In genomic region chr18:13649397-13650252, GRCh38 we compare ENCODE assay signal across 26 cellular contexts.
"Had no signal": no experiment of that assay in that cellular context is flagged by ENCODE, and none has a peak within 500 bp of the region (broad histone marks: within the 10 kb centered on the region; RNA-seq: fewer than 3 reads in every experiment).

No MANE protein-coding gene starts in this region.

- H3K4me1 Mint-ChIP-seq: activated CD4-positive, alpha-beta memory T cell treated with anti-CD3 and anti-CD28 coated beads, Interleukin-2, amount 10 ng/mL, durations not matched to agents 7 days and 5 days; activated CD4-positive, alpha-beta T cell treated with anti-CD3 and anti-CD28 coated beads, Interleukin-2, amount 10 ng/mL, durations not matched to agents 24 days and 14 days; activated naive CD8-positive, alpha-beta T cell treated with anti-CD3 and anti-CD28 coated beads, Interleukin-2, amount 50 U/mL, for 24 hours; stimulated activated effector memory CD8-positive, alpha-beta T cell treated with anti-CD3 and anti-CD28 coated beads, Interleukin-12 subunit alpha, Interleukin-12 subunit beta, amount 100 ng/mL, for 72 hours had no signal

- H3K4me3 ChIP-seq: stomach, testis, vagina had no signal

- ATAC-seq: activated CD4-positive, CD25-positive, alpha-beta regulatory T cell treated with anti-CD3 and anti-CD28 coated beads, Interleukin-2, amount 50 U/mL, for 24 hours; activated naive CD8-positive, alpha-beta T cell treated with anti-CD3 and anti-CD28 coated beads, Interleukin-2, amount 50 U/mL, for 24 hours; esophagus mucosa; natural killer cell treated with Interleukin-12 subunit alpha and Interleukin-12 subunit beta and Interleukin-15 and Interleukin-18, amount 100 ng/mL, for 72 hours; sciatic nerve; stimulated activated effector memory CD8-positive, alpha-beta T cell treated with anti-CD3 and anti-CD28 coated beads, Interleukin-12 subunit alpha, Interleukin-12 subunit beta, amount 100 ng/mL, for 72 hours had no signal

- H3K27me3 ChIP-seq: brain microvascular endothelial cell, stomach, testis, vagina had no signal

- H3K27ac ChIP-seq: brain microvascular endothelial cell, stomach, testis, vagina had no signal

- H3K36me3 Mint-ChIP-seq: natural killer cell treated with Interleukin-12 subunit alpha and Interleukin-12 subunit beta and Interleukin-15 and Interleukin-18, amount 100 ng/mL, for 72 hours had no signal

- H3K27me3 Mint-ChIP-seq: activated CD4-positive, alpha-beta memory T cell treated with anti-CD3 and anti-CD28 coated beads, Interleukin-2, amount 10 ng/mL, durations not matched to agents 7 days and 5 days; activated CD4-positive, alpha-beta T cell treated with anti-CD3 and anti-CD28 coated beads, Interleukin-2, amount 10 ng/mL, durations not matched to agents 24 days and 14 days; activated naive CD8-positive, alpha-beta T cell treated with anti-CD3 and anti-CD28 coated beads, Interleukin-2, amount 50 U/mL, for 24 hours; memory B cell; natural killer cell treated with Interleukin-12 subunit alpha and Interleukin-12 subunit beta and Interleukin-15 and Interleukin-18, amount 100 ng/mL, for 72 hours had no signal

- H3K4me3 Mint-ChIP-seq: activated CD4-positive, alpha-beta memory T cell treated with anti-CD3 and anti-CD28 coated beads, Interleukin-2, amount 10 ng/mL, durations not matched to agents 7 days and 5 days; activated CD4-positive, alpha-beta T cell treated with anti-CD3 and anti-CD28 coated beads, Interleukin-2, amount 10 ng/mL, durations not matched to agents 24 days and 14 days; activated naive CD8-positive, alpha-beta T cell treated with anti-CD3 and anti-CD28 coated beads, Interleukin-2, amount 50 U/mL, for 24 hours; activated T-helper 1 cell treated with anti-CD3 and anti-CD28 coated beads, Interleukin-12 subunit alpha, Interleukin-12 subunit beta, Interleukin-2, Interleukin-4 antibody, amounts not matched to agents 30 ng/mL and 10 ng/mL and 1 ng/mL, durations not matched to agents 14 hours and 24 hours and 36 hours; dendritic cell treated with granulocyte-macrophage colony-stimulating factor and Interleukin-4, amounts not matched to agents 40 ng/mL and 50 ng/mL, for 4 days; memory B cell; natural killer cell treated with Interleukin-12 subunit alpha and Interleukin-12 subunit beta and Interleukin-15 and Interleukin-18, amount 100 ng/mL, for 72 hours; stimulated activated effector memory CD8-positive, alpha-beta T cell treated with anti-CD3 and anti-CD28 coated beads, Interleukin-12 subunit alpha, Interleukin-12 subunit beta, amount 100 ng/mL, for 72 hours; T-helper 1 cell treated with Interleukin-12 subunit alpha and Interleukin-12 subunit beta and Interleukin-4 antibody, amounts not matched to agents 30 μg/mL and 1 μg/mL, for 36 hours had no signal

- H3K27ac Mint-ChIP-seq: activated CD4-positive, alpha-beta memory T cell treated with anti-CD3 and anti-CD28 coated beads, Interleukin-2, amount 10 ng/mL, durations not matched to agents 7 days and 5 days; activated CD4-positive, alpha-beta T cell treated with anti-CD3 and anti-CD28 coated beads, Interleukin-2, amount 10 ng/mL, durations not matched to agents 24 days and 14 days; activated naive CD8-positive, alpha-beta T cell treated with anti-CD3 and anti-CD28 coated beads, Interleukin-2, amount 50 U/mL, for 24 hours; activated T-helper 1 cell treated with anti-CD3 and anti-CD28 coated beads, Interleukin-12 subunit alpha, Interleukin-12 subunit beta, Interleukin-2, Interleukin-4 antibody, amounts not matched to agents 30 ng/mL and 10 ng/mL and 1 ng/mL, durations not matched to agents 14 hours and 24 hours and 36 hours; dendritic cell treated with granulocyte-macrophage colony-stimulating factor and Interleukin-4, amounts not matched to agents 40 ng/mL and 50 ng/mL, for 4 days; memory B cell; natural killer cell treated with Interleukin-12 subunit alpha and Interleukin-12 subunit beta and Interleukin-15 and Interleukin-18, amount 100 ng/mL, for 72 hours; stimulated activated effector memory CD8-positive, alpha-beta T cell treated with anti-CD3 and anti-CD28 coated beads, Interleukin-12 subunit alpha, Interleukin-12 subunit beta, amount 100 ng/mL, for 72 hours; T-helper 1 cell treated with Interleukin-12 subunit alpha and Interleukin-12 subunit beta and Interleukin-4 antibody, amounts not matched to agents 30 μg/mL and 1 μg/mL, for 36 hours had no signal

- H3K9me3 ChIP-seq: stomach, testis, vagina had no signal

- H3K36me3 ChIP-seq: brain microvascular endothelial cell had no signal

- H3K9me3 Mint-ChIP-seq: activated CD4-positive, alpha-beta memory T cell treated with anti-CD3 and anti-CD28 coated beads, Interleukin-2, amount 10 ng/mL, durations not matched to agents 7 days and 5 days; activated CD4-positive, alpha-beta T cell treated with anti-CD3 and anti-CD28 coated beads, Interleukin-2, amount 10 ng/mL, durations not matched to agents 24 days and 14 days; activated naive CD8-positive, alpha-beta T cell treated with anti-CD3 and anti-CD28 coated beads, Interleukin-2, amount 50 U/mL, for 24 hours; activated T-helper 1 cell treated with anti-CD3 and anti-CD28 coated beads, Interleukin-12 subunit alpha, Interleukin-12 subunit beta, Interleukin-2, Interleukin-4 antibody, amounts not matched to agents 30 ng/mL and 10 ng/mL and 1 ng/mL, durations not matched to agents 14 hours and 24 hours and 36 hours; dendritic cell treated with granulocyte-macrophage colony-stimulating factor and Interleukin-4, amounts not matched to agents 40 ng/mL and 50 ng/mL, for 4 days; memory B cell; natural killer cell treated with Interleukin-12 subunit alpha and Interleukin-12 subunit beta and Interleukin-15 and Interleukin-18, amount 100 ng/mL, for 72 hours; stimulated activated effector memory CD8-positive, alpha-beta T cell treated with anti-CD3 and anti-CD28 coated beads, Interleukin-12 subunit alpha, Interleukin-12 subunit beta, amount 100 ng/mL, for 72 hours; T-helper 1 cell treated with Interleukin-12 subunit alpha and Interleukin-12 subunit beta and Interleukin-4 antibody, amounts not matched to agents 30 μg/mL and 1 μg/mL, for 36 hours had no signal

- H3K4me1 ChIP-seq: stomach, testis, vagina had no signal

- DNase-seq: activated CD4-positive, alpha-beta memory T cell treated with anti-CD3 and anti-CD28 coated beads, Interleukin-2, amount 10 ng/mL, durations not matched to agents 7 days and 5 days; activated CD4-positive, alpha-beta T cell treated with anti-CD3 and anti-CD28 coated beads, Interleukin-2, amount 10 ng/mL, durations not matched to agents 24 days and 14 days; activated gamma-delta T cell; activated naive CD4-positive, alpha-beta T cell treated with anti-CD3 and anti-CD28 coated beads, Interleukin-2, amount 50 U/mL, for 16 hours; activated naive CD8-positive, alpha-beta T cell treated with anti-CD3 and anti-CD28 coated beads, Interleukin-2, amount 50 U/mL, for 24 hours; anterior cingulate cortex; brain microvascular endothelial cell; caudate nucleus; effector CD8-positive, alpha-beta T cell; foreskin melanocyte; glutamatergic neuron; hypothalamus; small intestine; stimulated activated CD4-positive, alpha-beta T cell treated with anti-CD3 and anti-CD28 coated beads, Interleukin-2, amount 100 ng/mL, for 24 hours; stomach; testis had no signal
